17 cellular contexts compared by ENCODE assay signal in genomic region chr7:106871793-106872571, GRCh38. TPM values are rescaled to one million over a fixed set of nuclear protein-coding genes. Genes with fewer than 3 reads are reported as not detected.
DNase-seq lines count a peak whose midpoint lies in the region; ATAC-seq, FAIRE-seq and TF ChIP-seq lines count a peak whose summit lies in the region.
"Had no signal": no experiment of that assay in that cellular context is flagged by ENCODE, and none has a peak within 500 bp of the region (broad histone marks: within the 10 kb centered on the region; RNA-seq: fewer than 3 reads in every experiment).

No MANE protein-coding gene starts in this region.

- DNase-seq in activated T-cell treated with anti-CD3 and anti-CD28 coated beads, Interleukin-2, amount 50 U/mL, for 4 hours: no peak
- DNase-seq in activated T-cell treated with anti-CD3 and anti-CD28 coated beads, Interleukin-2, amount 50 U/mL, for 48 hours: no peak
- DNase-seq in NB4 (ENCODE audit: low read depth) (no peak), astrocyte (ENCODE audit: low read depth) (no peak), amniotic stem cell (lab: John Stamatoyannopoulos, UW) (no peak), posterior cingulate gyrus (no peak)
- DNase-seq in stimulated activated naive B cell treated with anti-CD40 and anti-IgM and Interleukin-4, amounts not matched to agents 10 μg/mL and 1 μg/mL and 100 μg/mL, for 72 hours: no peak
- DNase-seq: BE2C; caudate nucleus; HCEC 1CT; NCI-H69; nucleus accumbens; stimulated activated CD4-positive, alpha-beta T cell treated with anti-CD3 and anti-CD28 coated beads, Interleukin-15, amount 100 ng/mL, for 24 hours; SW 1271 had no signal

- H3K36me3 ChIP-seq in astrocyte (ENCODE audit: insufficient read depth, low read length): no peaks in the 10 kb centered on the region
- H3K36me3 ChIP-seq: BE2C had no signal

- H3K9me3 Mint-ChIP-seq in activated T-cell treated with anti-CD3 and anti-CD28 coated beads, Interleukin-2, amount 50 U/mL, for 4 hours: peaks cover 9% of the 10 kb centered on the region
- no peaks in the 10 kb centered on the region for H3K9me3 Mint-ChIP-seq in astrocyte (ENCODE audit: unreplicated experiment)
- H3K9me3 Mint-ChIP-seq in stimulated activated naive B cell treated with anti-CD40 and anti-IgM and Interleukin-4, amounts not matched to agents 10 μg/mL and 1 μg/mL and 100 μg/mL, for 72 hours: peaks cover 0 to 1% of the 10 kb centered on the region in 2 donors

- no peak overlapping the region for H2AFZ ChIP-seq in astrocyte (ENCODE audit: low read depth, low read length)

- H3K4me3 ChIP-seq in NB4 (ENCODE audit: low read depth, low read length) (peak overlapping the region; percentile 42), astrocyte (ENCODE audit: insufficient read depth, low read depth, low read length) (no peak overlapping the region)

- H3K27me3 ChIP-seq in astrocyte (ENCODE audit: insufficient read depth, low read length): no peaks in the 10 kb centered on the region
- H3K27me3 ChIP-seq: BE2C had no signal

- intact Hi-C loops in posterior cingulate gyrus (cut with DNase I): no loop called here

- no peak overlapping the region for H3K4me2 ChIP-seq in astrocyte (ENCODE audit: low read length)

- H3K79me2 ChIP-seq in astrocyte (ENCODE audit: insufficient read depth, low read length): no peaks in the 10 kb centered on the region

- no peak overlapping the region for H3K27ac ChIP-seq in astrocyte (ENCODE audit: low read depth, low read length)

- H3K36me3 Mint-ChIP-seq in activated T-cell treated with anti-CD3 and anti-CD28 coated beads, Interleukin-2, amount 50 U/mL, for 4 hours (ENCODE audit: insufficient read depth): peaks cover 66% of the 10 kb centered on the region
- peaks cover 2% of the 10 kb centered on the region for H3K36me3 Mint-ChIP-seq in astrocyte (ENCODE audit: low read depth, unreplicated experiment)
- peaks cover 61 to 80% of the 10 kb centered on the region in 2 donors for H3K36me3 Mint-ChIP-seq in stimulated activated naive B cell treated with anti-CD40 and anti-IgM and Interleukin-4, amounts not matched to agents 10 μg/mL and 1 μg/mL and 100 μg/mL, for 72 hours

- H3K9ac ChIP-seq in astrocyte (ENCODE audit: low read length): no peak overlapping the region

- H3K4me1 Mint-ChIP-seq in activated T-cell treated with anti-CD3 and anti-CD28 coated beads, Interleukin-2, amount 50 U/mL, for 4 hours (ENCODE audit: low read depth): peaks cover 73% of the 10 kb centered on the region
- H3K4me1 Mint-ChIP-seq in astrocyte (ENCODE audit: low read depth, unreplicated experiment): peaks cover 2% of the 10 kb centered on the region
- H3K4me1 Mint-ChIP-seq in stimulated activated naive B cell treated with anti-CD40 and anti-IgM and Interleukin-4, amounts not matched to agents 10 μg/mL and 1 μg/mL and 100 μg/mL, for 72 hours: peaks cover 31 to 76% of the 10 kb centered on the region in 2 donors

- H3K27ac Mint-ChIP-seq in astrocyte (ENCODE audit: unreplicated experiment): peak overlapping the region; percentile 12
- H3K27ac Mint-ChIP-seq in stimulated activated naive B cell treated with anti-CD40 and anti-IgM and Interleukin-4, amounts not matched to agents 10 μg/mL and 1 μg/mL and 100 μg/mL, for 72 hours: peak overlapping the region; percentile 92

- FAIRE-seq in astrocyte (lab: Jason Lieb, UNC): no peak
- FAIRE-seq: islet of Langerhans had no signal

- H3K4me1 ChIP-seq in astrocyte (ENCODE audit: insufficient read depth, low read length): no peaks in the 10 kb centered on the region
- H3K4me1 ChIP-seq: BE2C had no signal

- no peaks in the 10 kb centered on the region for H4K20me1 ChIP-seq in astrocyte (ENCODE audit: insufficient read depth, low read length)

- no peak for TF ChIP-seq POLR2A in NB4 (IDR thresholded peaks at IDR 0.05; ENCODE audit: extremely low read depth, insufficient read length)

- no peaks in the 10 kb centered on the region for H3K27me3 Mint-ChIP-seq in activated T-cell treated with anti-CD3 and anti-CD28 coated beads, Interleukin-2, amount 50 U/mL, for 4 hours (ENCODE audit: low read depth)
- no peaks in the 10 kb centered on the region for H3K27me3 Mint-ChIP-seq in astrocyte (ENCODE audit: low read depth, unreplicated experiment)
- no peaks in the 10 kb centered on the region for H3K27me3 Mint-ChIP-seq in stimulated activated naive B cell treated with anti-CD40 and anti-IgM and Interleukin-4, amounts not matched to agents 10 μg/mL and 1 μg/mL and 100 μg/mL, for 72 hours

- TF ChIP-seq CTCF in NB4 (IDR thresholded peaks at IDR 0.05; ENCODE audit: low read depth, low read length): no peak
- no peak for TF ChIP-seq CTCF in astrocyte (IDR thresholded peaks at IDR 0.05; ENCODE audit: insufficient read depth, low read depth, low read length)

- peak overlapping the region; percentile 56 for H3K4me3 Mint-ChIP-seq in activated T-cell treated with anti-CD3 and anti-CD28 coated beads, Interleukin-2, amount 50 U/mL, for 4 hours
- H3K4me3 Mint-ChIP-seq in astrocyte (ENCODE audit: unreplicated experiment): no peak overlapping the region
- H3K4me3 Mint-ChIP-seq in stimulated activated naive B cell treated with anti-CD40 and anti-IgM and Interleukin-4, amounts not matched to agents 10 μg/mL and 1 μg/mL and 100 μg/mL, for 72 hours: peak overlapping the region; percentile 73 to 79

- H3K9me3 ChIP-seq in astrocyte (ENCODE audit: insufficient read depth, low read depth, low read length): peaks cover 3% of the 10 kb centered on the region
- H3K9me3 ChIP-seq: BE2C had no signal

- ATAC-seq in activated T-cell treated with anti-CD3 and anti-CD28 coated beads, Interleukin-2, amount 50 U/mL, for 4 hours: peak in 1 of 2 donors; percentile 29
- peak; percentile 57 to 64 for ATAC-seq in stimulated activated naive B cell treated with anti-CD40 and anti-IgM and Interleukin-4, amounts not matched to agents 10 μg/mL and 1 μg/mL and 100 μg/mL, for 72 hours (replicated peaks)
- no peak for ATAC-seq in GM18861 (IDR thresholded peaks at IDR 0.05; ENCODE audit: unreplicated experiment)

RNA-seq across cellular contexts. Expression of gene PIK3CG, which starts 6.9 kb away (rescaled TPM):
- total RNA-seq in activated T-cell treated with anti-CD3 and anti-CD28 coated beads, Interleukin-2, amount 50 U/mL, for 4 hours: 10 to 100 TPM; 12.7 to 19.7 (median 18.4) TPM
- total RNA-seq in astrocyte: 0.10 and 0.82 TPM in 2 replicates
- total RNA-seq: fibroblast of lung had no signal
